Comparison of ENCODE assay signal across 30 cellular contexts in the genomic region with DNA sequence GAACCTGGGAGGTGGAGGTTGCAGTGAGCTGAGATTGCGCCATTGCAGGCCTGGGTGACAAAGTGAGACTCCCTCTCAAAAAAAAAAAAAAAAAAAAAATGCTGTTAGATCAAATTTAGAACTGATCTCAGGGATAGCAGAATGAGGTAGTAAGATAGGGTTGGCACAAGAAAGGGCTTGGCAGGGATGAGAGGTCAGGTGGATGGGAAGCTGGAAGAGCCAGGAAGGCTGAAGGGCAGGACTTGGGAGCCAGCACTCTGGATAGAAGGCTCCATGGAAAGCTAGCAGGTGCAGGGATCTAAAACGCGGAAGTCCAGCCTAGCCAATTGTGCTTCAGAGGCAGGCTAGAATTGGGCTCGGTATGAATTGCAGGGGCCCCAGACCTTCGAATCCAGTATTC.
"Had no signal": no experiment of that assay in that cellular context is flagged by ENCODE, and none has a peak within 500 bp of the region (broad histone marks: within the 10 kb centered on the region; RNA-seq: fewer than 3 reads in every experiment).

No MANE protein-coding gene starts in this region.

- H3K27ac ChIP-seq: brain microvascular endothelial cell, epithelial cell of prostate, esophagus squamous epithelium, WERI-Rb-1 had no signal

- H3K27me3 ChIP-seq: brain microvascular endothelial cell, esophagus squamous epithelium had no signal

- ATAC-seq: activated CD4-positive, CD25-positive, alpha-beta regulatory T cell treated with anti-CD3 and anti-CD28 coated beads, Interleukin-2, amount 50 U/mL, for 24 hours; activated CD8-positive, alpha-beta T cell treated with anti-CD3 and anti-CD28 coated beads for 36 hours; activated T-cell treated with anti-CD3 and anti-CD28 coated beads, Interleukin-2, amount 50 U/mL, for 4 hours; activated T-helper 17 cell treated with anti-CD3 and anti-CD28 coated beads, Interleukin-2, amount 50 U/mL, for 72 hours; effector memory CD8-positive, alpha-beta T cell had no signal

- H3K4me1 Mint-ChIP-seq: activated B cell treated with CpG ODN at 0.5 μM for 24 hours; activated T-helper 17 cell treated with anti-CD3 and anti-CD28 coated beads, Interleukin-2, amount 50 U/mL, for 72 hours; central memory CD8-positive, alpha-beta T cell had no signal

- H3K9me3 ChIP-seq: esophagus squamous epithelium had no signal

- H3K36me3 ChIP-seq: brain microvascular endothelial cell, esophagus squamous epithelium, WERI-Rb-1 had no signal

- H3K27me3 Mint-ChIP-seq: activated B cell treated with CpG ODN at 0.5 μM for 24 hours; activated CD8-positive, alpha-beta T cell treated with anti-CD3 and anti-CD28 coated beads for 36 hours; activated naive CD8-positive, alpha-beta T cell; central memory CD8-positive, alpha-beta T cell; effector memory CD8-positive, alpha-beta T cell had no signal

- FAIRE-seq: astrocyte, bronchial epithelial cell, endothelial cell of umbilical vein had no signal

- H3K4me3 Mint-ChIP-seq: activated B cell treated with CpG ODN at 0.5 μM for 24 hours; activated CD8-positive, alpha-beta T cell treated with anti-CD3 and anti-CD28 coated beads for 36 hours; activated naive CD8-positive, alpha-beta T cell; activated T-cell treated with anti-CD3 and anti-CD28 coated beads, Interleukin-2, amount 50 U/mL, for 4 hours; activated T-helper 17 cell treated with anti-CD3 and anti-CD28 coated beads, Interleukin-2, amount 50 U/mL, for 72 hours; central memory CD8-positive, alpha-beta T cell; effector memory CD8-positive, alpha-beta T cell had no signal

- H3K27ac Mint-ChIP-seq: activated B cell treated with CpG ODN at 0.5 μM for 24 hours; activated CD8-positive, alpha-beta T cell treated with anti-CD3 and anti-CD28 coated beads for 36 hours; activated naive CD8-positive, alpha-beta T cell; activated T-helper 17 cell treated with anti-CD3 and anti-CD28 coated beads, Interleukin-2, amount 50 U/mL, for 72 hours; effector memory CD8-positive, alpha-beta T cell had no signal

- H3K9me3 Mint-ChIP-seq: activated B cell treated with CpG ODN at 0.5 μM for 24 hours; activated CD8-positive, alpha-beta T cell treated with anti-CD3 and anti-CD28 coated beads for 36 hours; activated T-cell treated with anti-CD3 and anti-CD28 coated beads, Interleukin-2, amount 50 U/mL, for 4 hours; activated T-helper 17 cell treated with anti-CD3 and anti-CD28 coated beads, Interleukin-2, amount 50 U/mL, for 72 hours; central memory CD8-positive, alpha-beta T cell; effector memory CD8-positive, alpha-beta T cell had no signal

- DNase-seq: activated B cell treated with CpG ODN at 0.5 μM for 24 hours; activated CD4-positive, alpha-beta T cell treated with anti-CD3 and anti-CD28 coated beads for 48 hours; activated CD4-positive, alpha-beta T cell treated with anti-CD3 and anti-CD28 coated beads, Interleukin-2, amount 50 U/mL, for 1 hour; activated CD4-positive, alpha-beta T cell treated with anti-CD3 and anti-CD28 coated beads, Interleukin-2, amount 50 U/mL, for 48 hours; activated CD8-positive, alpha-beta memory T cell treated with anti-CD3 and anti-CD28 coated beads for 24 hours; activated CD8-positive, alpha-beta T cell treated with anti-CD3 and anti-CD28 coated beads for 36 hours; activated effector memory CD4-positive, alpha-beta T cell treated with Interleukin-2 at 50 U/mL for 16 hours; activated gamma-delta T cell treated with Interleukin-2 at 50 U/mL for 16 hours; activated naive CD4-positive, alpha-beta T cell treated with anti-CD3 and anti-CD28 coated beads, Interleukin-2, amount 50 U/mL, for 16 hours; activated naive CD4-positive, alpha-beta T cell treated with Interleukin-2 at 50 U/mL for 16 hours; activated T-cell treated with anti-CD3 and anti-CD28 coated beads, Interleukin-2, amount 50 U/mL, for 4 hours; amniotic stem cell; anterior cingulate cortex; brain microvascular endothelial cell; cortex of kidney; dermis blood vessel endothelial cell; effector CD4-positive, alpha-beta T cell; effector memory CD8-positive, alpha-beta T cell; esophagus squamous epithelium; foreskin melanocyte; T-helper 2 cell; WERI-Rb-1 had no signal

- H3K4me3 ChIP-seq: esophagus squamous epithelium had no signal

- H3K36me3 Mint-ChIP-seq: activated naive CD8-positive, alpha-beta T cell had no signal
